In genomic region chr11:10307411-10308207, GRCh38 we compare ENCODE assay signal across 1 cellular context.
TF ChIP-seq lines count a peak whose summit lies in the region.

No MANE protein-coding gene starts in this region.

TF ChIP-seq in HepG2, 621 proteins besides CTCF, POLR2A, EP300 and RAD21 (continued from another document and continues in another):
- peak; percentile 78 for TF ChIP-seq CEBPG (CRISPR knock-in tag; IDR thresholded peaks at IDR 0.05)
- TF ChIP-seq ZBTB44 (CRISPR knock-in tag; IDR thresholded peaks at IDR 0.05): no peak
- no peak for TF ChIP-seq ZNF20 (CRISPR knock-in tag; IDR thresholded peaks at IDR 0.05)
- no peak for TF ChIP-seq ZNF766 (CRISPR knock-in tag; IDR thresholded peaks at IDR 0.05; ENCODE audit: borderline replicate concordance)
- TF ChIP-seq ZNF205 (CRISPR knock-in tag; IDR thresholded peaks at IDR 0.05): no peak
- TF ChIP-seq RFX5 (IDR thresholded peaks at IDR 0.05; ENCODE audit: low read depth, low read length): no peak
- TF ChIP-seq EEA1 (CRISPR knock-in tag; IDR thresholded peaks at IDR 0.05; ENCODE audit: borderline replicate concordance): no peak
- TF ChIP-seq BORCS8-MEF2B (CRISPR knock-in tag; IDR thresholded peaks at IDR 0.05): no peak
- no peak for TF ChIP-seq ZNF224 (CRISPR knock-in tag; IDR thresholded peaks at IDR 0.05)
- TF ChIP-seq, protein P1, sequence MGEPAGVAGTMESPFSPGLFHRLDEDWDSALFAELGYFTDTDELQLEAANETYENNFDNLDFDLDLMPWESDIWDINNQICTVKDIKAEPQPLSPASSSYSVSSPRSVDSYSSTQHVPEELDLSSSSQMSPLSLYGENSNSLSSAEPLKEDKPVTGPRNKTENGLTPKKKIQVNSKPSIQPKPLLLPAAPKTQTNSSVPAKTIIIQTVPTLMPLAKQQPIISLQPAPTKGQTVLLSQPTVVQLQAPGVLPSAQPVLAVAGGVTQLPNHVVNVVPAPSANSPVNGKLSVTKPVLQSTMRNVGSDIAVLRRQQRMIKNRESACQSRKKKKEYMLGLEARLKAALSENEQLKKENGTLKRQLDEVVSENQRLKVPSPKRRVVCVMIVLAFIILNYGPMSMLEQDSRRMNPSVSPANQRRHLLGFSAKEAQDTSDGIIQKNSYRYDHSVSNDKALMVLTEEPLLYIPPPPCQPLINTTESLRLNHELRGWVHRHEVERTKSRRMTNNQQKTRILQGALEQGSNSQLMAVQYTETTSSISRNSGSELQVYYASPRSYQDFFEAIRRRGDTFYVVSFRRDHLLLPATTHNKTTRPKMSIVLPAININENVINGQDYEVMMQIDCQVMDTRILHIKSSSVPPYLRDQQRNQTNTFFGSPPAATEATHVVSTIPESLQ (CRISPR knock-in tag; conservative IDR thresholded peaks at IDR 0.05): no peak
- peak; percentile 72; the same call in 1 of the 2 replicates for TF ChIP-seq MXD4 (CRISPR knock-in tag; IDR thresholded peaks at IDR 0.05)
- TF ChIP-seq ZNF740 (CRISPR knock-in tag; IDR thresholded peaks at IDR 0.05): peak; percentile 90
- TF ChIP-seq WIZ (CRISPR knock-in tag; IDR thresholded peaks at IDR 0.05): no peak
- 0 out of 2 replicates have a peak, but pooled peaks have one; percentile 28 for TF ChIP-seq HMG20B (CRISPR knock-in tag; conservative IDR thresholded peaks at IDR 0.05)
- TF ChIP-seq SKI (IDR thresholded peaks at IDR 0.05; ENCODE audit: partially characterized antibody): peak; percentile 47
- TF ChIP-seq JUN (CRISPR knock-in tag; IDR thresholded peaks at IDR 0.05): peak; percentile 65; the same call in 1 of the 2 replicates
- TF ChIP-seq, protein P2, sequence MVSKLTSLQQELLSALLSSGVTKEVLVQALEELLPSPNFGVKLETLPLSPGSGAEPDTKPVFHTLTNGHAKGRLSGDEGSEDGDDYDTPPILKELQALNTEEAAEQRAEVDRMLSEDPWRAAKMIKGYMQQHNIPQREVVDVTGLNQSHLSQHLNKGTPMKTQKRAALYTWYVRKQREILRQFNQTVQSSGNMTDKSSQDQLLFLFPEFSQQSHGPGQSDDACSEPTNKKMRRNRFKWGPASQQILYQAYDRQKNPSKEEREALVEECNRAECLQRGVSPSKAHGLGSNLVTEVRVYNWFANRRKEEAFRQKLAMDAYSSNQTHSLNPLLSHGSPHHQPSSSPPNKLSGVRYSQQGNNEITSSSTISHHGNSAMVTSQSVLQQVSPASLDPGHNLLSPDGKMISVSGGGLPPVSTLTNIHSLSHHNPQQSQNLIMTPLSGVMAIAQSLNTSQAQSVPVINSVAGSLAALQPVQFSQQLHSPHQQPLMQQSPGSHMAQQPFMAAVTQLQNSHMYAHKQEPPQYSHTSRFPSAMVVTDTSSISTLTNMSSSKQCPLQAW (CRISPR knock-in tag; IDR thresholded peaks at IDR 0.05): peak; percentile 63
- TF ChIP-seq FOXA3 (CRISPR knock-in tag; IDR thresholded peaks at IDR 0.05): no peak; the same call in 1 of the 2 replicates
- peak; percentile 73; the same call in 1 of the 2 replicates for TF ChIP-seq ZFP36L1 (CRISPR knock-in tag; IDR thresholded peaks at IDR 0.05)
- 0 out of 2 replicates have a peak, but pooled peaks have one; percentile 48 for TF ChIP-seq ZMAT5 (CRISPR knock-in tag; IDR thresholded peaks at IDR 0.05; ENCODE audit: borderline replicate concordance, low read depth)
- TF ChIP-seq, protein P3, sequence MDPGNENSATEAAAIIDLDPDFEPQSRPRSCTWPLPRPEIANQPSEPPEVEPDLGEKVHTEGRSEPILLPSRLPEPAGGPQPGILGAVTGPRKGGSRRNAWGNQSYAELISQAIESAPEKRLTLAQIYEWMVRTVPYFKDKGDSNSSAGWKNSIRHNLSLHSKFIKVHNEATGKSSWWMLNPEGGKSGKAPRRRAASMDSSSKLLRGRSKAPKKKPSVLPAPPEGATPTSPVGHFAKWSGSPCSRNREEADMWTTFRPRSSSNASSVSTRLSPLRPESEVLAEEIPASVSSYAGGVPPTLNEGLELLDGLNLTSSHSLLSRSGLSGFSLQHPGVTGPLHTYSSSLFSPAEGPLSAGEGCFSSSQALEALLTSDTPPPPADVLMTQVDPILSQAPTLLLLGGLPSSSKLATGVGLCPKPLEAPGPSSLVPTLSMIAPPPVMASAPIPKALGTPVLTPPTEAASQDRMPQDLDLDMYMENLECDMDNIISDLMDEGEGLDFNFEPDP (CRISPR knock-in tag; conservative IDR thresholded peaks at IDR 0.05): no peak
- no peak for TF ChIP-seq MLLT10 (CRISPR knock-in tag; IDR thresholded peaks at IDR 0.05)
- TF ChIP-seq HNF4G (IDR thresholded peaks at IDR 0.05; ENCODE audit: borderline replicate concordance, low read depth, low read length): 0 out of 2 replicates have a peak, but pooled peaks have one; percentile 15
- TF ChIP-seq HNF4G (CRISPR knock-in tag; IDR thresholded peaks at IDR 0.05; ENCODE audit: borderline replicate concordance, low read depth): 0 out of 2 replicates have a peak, but pooled peaks have one; percentile 51
- TF ChIP-seq ZNF644 (CRISPR knock-in tag; IDR thresholded peaks at IDR 0.05; ENCODE audit: low read depth): 0 out of 2 replicates have a peak, but pooled peaks have one; percentile 11
- TF ChIP-seq SP5 (CRISPR knock-in tag; IDR thresholded peaks at IDR 0.05; ENCODE audit: borderline replicate concordance, low read depth): peak; percentile 30; the same call in 1 of the 2 replicates
- TF ChIP-seq PHF8 (CRISPR knock-in tag; IDR thresholded peaks at IDR 0.05): peak; percentile 52
- TF ChIP-seq TAF1 (CRISPR knock-in tag; IDR thresholded peaks at IDR 0.05): no peak
- peak; percentile 96 for TF ChIP-seq RBM39 (IDR thresholded peaks at IDR 0.05; ENCODE audit: low read depth, low read length, poor library complexity, severe bottlenecking)
- peak; percentile 88 for TF ChIP-seq UBTF (CRISPR knock-in tag; IDR thresholded peaks at IDR 0.05)
- TF ChIP-seq KAT7 (CRISPR knock-in tag; IDR thresholded peaks at IDR 0.05; ENCODE audit: borderline replicate concordance): peak; percentile 90
- no peak for TF ChIP-seq NBN (conservative IDR thresholded peaks at IDR 0.05)
- no peak for TF ChIP-seq KDM1A (CRISPR knock-in tag; IDR thresholded peaks at IDR 0.05)
- TF ChIP-seq ARNT (IDR thresholded peaks at IDR 0.05): no peak
- no peak for TF ChIP-seq ZNF562 (CRISPR knock-in tag; IDR thresholded peaks at IDR 0.05; ENCODE audit: borderline replicate concordance)
- TF ChIP-seq DNMT3B (CRISPR knock-in tag; conservative IDR thresholded peaks at IDR 0.05): no peak
- no peak for TF ChIP-seq PCBP2 (optimal IDR thresholded peaks at IDR 0.05; ENCODE audit: low read depth, low read length, poor library complexity, severe bottlenecking)
- TF ChIP-seq MNT (IDR thresholded peaks at IDR 0.05): peak; percentile 22; the same call in 1 of the 2 replicates
- TF ChIP-seq ZFP36 (IDR thresholded peaks at IDR 0.05; ENCODE audit: borderline replicate concordance, low read depth, low read length, partially characterized antibody): no peak
- peak; percentile 57 for TF ChIP-seq TEAD3 (CRISPR knock-in tag; optimal IDR thresholded peaks at IDR 0.05; ENCODE audit: borderline replicate concordance)
- peak; percentile 80 for TF ChIP-seq RXRB (CRISPR knock-in tag; IDR thresholded peaks at IDR 0.05; ENCODE audit: borderline replicate concordance)
- TF ChIP-seq ZNF234 (CRISPR knock-in tag; conservative IDR thresholded peaks at IDR 0.05): no peak
- no peak for TF ChIP-seq ZSCAN12 (CRISPR knock-in tag; IDR thresholded peaks at IDR 0.05)
- no peak; the same call in 1 of the 2 replicates for TF ChIP-seq CAMTA2 (CRISPR knock-in tag; IDR thresholded peaks at IDR 0.05; ENCODE audit: borderline replicate concordance)
- no peak for TF ChIP-seq NR0B2 (CRISPR knock-in tag; IDR thresholded peaks at IDR 0.05)
- peak; percentile 35; the same call in 1 of the 2 replicates for TF ChIP-seq ZNF430 (CRISPR knock-in tag; IDR thresholded peaks at IDR 0.05)
- TF ChIP-seq SRSF9 (IDR thresholded peaks at IDR 0.05; ENCODE audit: borderline replicate concordance, insufficient read depth, low read depth, low read length, poor library complexity, severe bottlenecking): no peak
- peak; percentile 84 for TF ChIP-seq ZBTB20 (CRISPR knock-in tag; IDR thresholded peaks at IDR 0.05; ENCODE audit: borderline replicate concordance, low read depth)
- TF ChIP-seq, protein P4, sequence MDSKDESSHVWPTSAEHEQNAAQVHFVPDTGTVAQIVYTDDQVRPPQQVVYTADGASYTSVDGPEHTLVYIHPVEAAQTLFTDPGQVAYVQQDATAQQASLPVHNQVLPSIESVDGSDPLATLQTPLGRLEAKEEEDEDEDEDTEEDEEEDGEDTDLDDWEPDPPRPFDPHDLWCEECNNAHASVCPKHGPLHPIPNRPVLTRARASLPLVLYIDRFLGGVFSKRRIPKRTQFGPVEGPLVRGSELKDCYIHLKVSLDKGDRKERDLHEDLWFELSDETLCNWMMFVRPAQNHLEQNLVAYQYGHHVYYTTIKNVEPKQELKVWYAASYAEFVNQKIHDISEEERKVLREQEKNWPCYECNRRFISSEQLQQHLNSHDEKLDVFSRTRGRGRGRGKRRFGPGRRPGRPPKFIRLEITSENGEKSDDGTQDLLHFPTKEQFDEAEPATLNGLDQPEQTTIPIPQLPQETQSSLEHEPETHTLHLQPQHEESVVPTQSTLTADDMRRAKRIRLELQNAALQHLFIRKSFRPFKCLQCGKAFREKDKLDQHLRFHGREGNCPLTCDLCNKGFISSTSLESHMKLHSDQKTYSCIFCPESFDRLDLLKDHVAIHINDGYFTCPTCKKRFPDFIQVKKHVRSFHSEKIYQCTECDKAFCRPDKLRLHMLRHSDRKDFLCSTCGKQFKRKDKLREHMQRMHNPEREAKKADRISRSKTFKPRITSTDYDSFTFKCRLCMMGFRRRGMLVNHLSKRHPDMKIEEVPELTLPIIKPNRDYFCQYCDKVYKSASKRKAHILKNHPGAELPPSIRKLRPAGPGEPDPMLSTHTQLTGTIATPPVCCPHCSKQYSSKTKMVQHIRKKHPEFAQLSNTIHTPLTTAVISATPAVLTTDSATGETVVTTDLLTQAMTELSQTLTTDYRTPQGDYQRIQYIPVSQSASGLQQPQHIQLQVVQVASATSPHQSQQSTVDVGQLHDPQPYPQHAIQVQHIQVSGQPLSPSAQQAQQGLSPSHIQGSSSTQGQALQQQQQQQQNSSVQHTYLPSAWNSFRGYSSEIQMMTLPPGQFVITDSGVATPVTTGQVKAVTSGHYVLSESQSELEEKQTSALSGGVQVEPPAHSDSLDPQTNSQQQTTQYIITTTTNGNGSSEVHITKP (CRISPR knock-in tag; IDR thresholded peaks at IDR 0.05; ENCODE audit: low read depth): no peak
- TF ChIP-seq MIXL1 (CRISPR knock-in tag; IDR thresholded peaks at IDR 0.05): no peak
- TF ChIP-seq KDM3A (CRISPR knock-in tag; IDR thresholded peaks at IDR 0.05; ENCODE audit: low read depth): peak; percentile 74
- TF ChIP-seq GATA4 (IDR thresholded peaks at IDR 0.05; ENCODE audit: borderline replicate concordance, low read depth): no peak
